ENCODE assay signal across 2 cellular contexts in genomic region chr19:23872282-23872919, GRCh38.
TF ChIP-seq lines count a peak whose summit lies in the region.

No MANE protein-coding gene starts in this region.

TF ChIP-seq in liver, 16 proteins besides CTCF, POLR2A, EP300 and RAD21:
- TF ChIP-seq YY1 (IDR thresholded peaks at IDR 0.05) (no peak), HNF4G (IDR thresholded peaks at IDR 0.05) (peak; percentile 34), REST (IDR thresholded peaks at IDR 0.05) (no peak), TAF1 (conservative IDR thresholded peaks at IDR 0.05) (no peak), SP1 (IDR thresholded peaks at IDR 0.05) (peak; percentile 53), MAX (IDR thresholded peaks at IDR 0.05) (no peak), HNF4A (conservative IDR thresholded peaks at IDR 0.05) (peak; percentile 69 to 86), RXRA (IDR thresholded peaks at IDR 0.05) (peak; percentile 38 to 46)

TF ChIP-seq in HepG2, 621 proteins besides CTCF, POLR2A, EP300 and RAD21:
- TF ChIP-seq GFI1 (CRISPR knock-in tag; IDR thresholded peaks at IDR 0.05; ENCODE audit: borderline replicate concordance) (no peak), ZBTB2 (CRISPR knock-in tag; IDR thresholded peaks at IDR 0.05; ENCODE audit: low read depth) (no peak), MEF2D (CRISPR knock-in tag; IDR thresholded peaks at IDR 0.05) (no peak), ZNF18 (CRISPR knock-in tag; IDR thresholded peaks at IDR 0.05; ENCODE audit: insufficient replicate concordance) (no peak), NR2F2 (IDR thresholded peaks at IDR 0.05; ENCODE audit: borderline replicate concordance, low read depth) (no peak), POGZ (CRISPR knock-in tag; IDR thresholded peaks at IDR 0.05) (no peak), REST (IDR thresholded peaks at IDR 0.05; ENCODE audit: borderline replicate concordance in 1 of 2, low read depth in 1 of 2, low read length in 2 of 2) (no peak), ZNF576 (CRISPR knock-in tag; IDR thresholded peaks at IDR 0.05) (no peak), HNRNPUL1 (IDR thresholded peaks at IDR 0.05; ENCODE audit: low read depth, low read length) (no peak), ZNF567 (CRISPR knock-in tag; IDR thresholded peaks at IDR 0.05; ENCODE audit: borderline replicate concordance) (no peak), ZNF280D (CRISPR knock-in tag; IDR thresholded peaks at IDR 0.05) (no peak), KLF9 (CRISPR knock-in tag; IDR thresholded peaks at IDR 0.05; ENCODE audit: low read depth) (no peak), NR2F6 (IDR thresholded peaks at IDR 0.05) (no peak), NR2F6 (CRISPR knock-in tag; IDR thresholded peaks at IDR 0.05) (no peak), PTBP1 (IDR thresholded peaks at IDR 0.05; ENCODE audit: low read depth, low read length, poor library complexity, severe bottlenecking) (no peak), NKX3-1 (CRISPR knock-in tag; IDR thresholded peaks at IDR 0.05) (no peak)
